In the genomic region with DNA sequence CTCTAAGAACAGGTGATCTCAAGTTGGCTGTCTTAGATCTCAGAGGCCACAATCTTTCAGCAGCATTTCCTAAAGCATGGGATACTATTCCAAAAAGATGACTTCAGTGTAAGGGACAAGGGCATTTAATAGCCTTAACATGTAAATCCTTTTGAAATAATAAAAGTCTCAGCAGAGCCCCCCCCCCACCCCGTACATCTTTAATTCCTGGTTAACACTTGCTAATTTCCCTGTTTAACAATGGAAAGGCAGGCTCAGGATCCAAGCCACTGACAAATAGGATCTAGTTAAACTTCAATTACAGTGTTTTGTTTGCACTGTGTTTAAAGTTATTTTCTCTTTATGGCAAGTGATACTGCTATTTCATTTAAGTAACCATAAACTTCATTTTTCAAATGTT, we compare ENCODE assay signal across 24 cellular contexts.
"Had no signal": no experiment of that assay in that cellular context is flagged by ENCODE, and none has a peak within 500 bp of the region (broad histone marks: within the 10 kb centered on the region; RNA-seq: fewer than 3 reads in every experiment).

No MANE protein-coding gene starts in this region.

- ATAC-seq: activated CD4-positive, alpha-beta T cell treated with anti-CD3 and anti-CD28 coated beads for 36 hours; activated CD8-positive, alpha-beta memory T cell treated with anti-CD3 and anti-CD28 coated beads, Interleukin-2, amount 10 ng/mL, durations not matched to agents 7 days and 5 days; activated CD8-positive, alpha-beta T cell treated with anti-CD3 and anti-CD28 coated beads, Interleukin-2, amount 10 ng/mL, durations not matched to agents 7 days and 5 days; activated T-cell treated with anti-CD3 and anti-CD28 coated beads, Interleukin-2, amount 50 U/mL, for 72 hours; effector memory CD8-positive, alpha-beta T cell; right cardiac atrium; stimulated activated naive CD8-positive, alpha-beta T cell treated with anti-CD3 and anti-CD28 coated beads, Interleukin-15, Interleukin-2, amounts not matched to agents 100 U/mL and 50 U/mL, for 24 hours had no signal

- DNase-seq: activated CD4-positive, alpha-beta T cell treated with anti-CD3 and anti-CD28 coated beads for 36 hours; activated CD4-positive, CD25-positive, alpha-beta regulatory T cell; activated CD8-positive, alpha-beta memory T cell treated with anti-CD3 and anti-CD28 coated beads, Interleukin-2, amount 10 ng/mL, durations not matched to agents 7 days and 5 days; activated CD8-positive, alpha-beta T cell treated with anti-CD3 and anti-CD28 coated beads, Interleukin-2, amount 10 ng/mL, durations not matched to agents 7 days and 5 days; activated naive CD4-positive, alpha-beta T cell treated with Interleukin-2 at 50 U/mL for 16 hours; activated T-cell treated with anti-CD3 and anti-CD28 coated beads, Interleukin-2, amount 50 U/mL, for 72 hours; anterior cingulate cortex; caudate nucleus; cortex of kidney; effector memory CD8-positive, alpha-beta T cell; head of caudate nucleus; hypothalamus; left lung; posterior cingulate gyrus; right cardiac atrium; stimulated activated CD4-positive, alpha-beta T cell treated with anti-CD3 and anti-CD28 coated beads, Interleukin-4, amount 100 ng/mL, for 1 hour; stimulated activated naive CD8-positive, alpha-beta T cell treated with anti-CD3 and anti-CD28 coated beads, Interleukin-15, Interleukin-2, amounts not matched to agents 100 U/mL and 50 U/mL, for 24 hours; T-helper 2 cell; testis; upper lobe of left lung had no signal

- H3K4me1 ChIP-seq: left lung, testis had no signal

- H3K36me3 ChIP-seq: vagina had no signal

- H3K4me3 ChIP-seq: left lung, lung, testis, upper lobe of left lung, vagina had no signal

- H3K27ac ChIP-seq: left lung, testis had no signal

- H3K27me3 ChIP-seq: left lung, testis, upper lobe of left lung, vagina had no signal

- FAIRE-seq: endothelial cell of umbilical vein, islet of Langerhans had no signal

- H3K9me3 ChIP-seq: left lung, testis, upper lobe of left lung, vagina had no signal
